ENCODE assay signal across 8 cellular contexts in the genomic region with DNA sequence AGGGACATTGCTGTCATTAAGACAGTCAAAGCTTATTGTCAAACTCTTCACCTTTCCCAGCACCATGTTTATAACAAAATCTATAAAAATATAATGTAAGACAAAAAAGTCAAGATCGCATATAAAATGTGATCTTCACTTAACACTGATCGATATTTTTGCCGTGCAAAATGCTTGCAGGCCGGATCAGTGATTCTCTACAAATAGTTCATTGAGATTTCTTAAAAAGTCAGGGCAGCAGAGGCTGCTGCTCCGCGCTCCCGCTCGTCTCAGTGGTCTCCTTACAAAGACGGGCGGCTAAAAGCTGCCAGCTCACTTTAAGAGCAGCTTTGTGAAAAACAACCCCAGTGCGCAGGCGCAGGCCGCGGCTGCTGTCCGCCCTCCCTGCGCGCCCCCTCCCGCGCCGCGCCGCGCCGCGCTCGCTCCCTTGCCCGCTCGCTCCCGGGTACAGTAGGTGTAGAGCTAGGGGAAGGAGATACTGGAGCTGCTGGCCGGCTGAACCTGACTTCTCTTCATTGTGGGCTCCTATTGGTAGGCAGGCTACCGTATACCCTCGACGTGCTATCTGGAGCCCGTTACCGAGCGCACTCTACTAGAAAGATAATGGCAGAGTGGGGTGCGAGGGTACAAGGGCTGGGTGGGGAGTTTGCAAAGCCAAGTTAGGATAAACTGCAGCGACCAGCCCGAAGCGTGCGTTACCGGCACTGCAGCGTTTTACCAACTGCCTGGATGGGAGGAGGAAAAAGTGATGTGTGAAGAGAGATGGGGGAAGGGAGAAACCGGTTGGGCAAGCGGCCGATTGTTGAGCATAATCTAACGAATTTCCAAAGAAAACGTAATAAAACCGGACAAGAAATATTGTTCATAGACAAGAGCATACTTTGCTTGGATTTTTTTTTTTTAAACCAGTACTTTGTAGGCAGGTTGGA. TPM values are rescaled to one million over a fixed set of nuclear protein-coding genes. Genes with fewer than 3 reads are reported as not detected.
A peak's percentile ranks its signal among the peaks of the same experiment; 100 is the strongest.
DNase-seq lines count a peak whose midpoint lies in the region; ATAC-seq and TF ChIP-seq lines count a peak whose summit lies in the region.

A gene with protein sequence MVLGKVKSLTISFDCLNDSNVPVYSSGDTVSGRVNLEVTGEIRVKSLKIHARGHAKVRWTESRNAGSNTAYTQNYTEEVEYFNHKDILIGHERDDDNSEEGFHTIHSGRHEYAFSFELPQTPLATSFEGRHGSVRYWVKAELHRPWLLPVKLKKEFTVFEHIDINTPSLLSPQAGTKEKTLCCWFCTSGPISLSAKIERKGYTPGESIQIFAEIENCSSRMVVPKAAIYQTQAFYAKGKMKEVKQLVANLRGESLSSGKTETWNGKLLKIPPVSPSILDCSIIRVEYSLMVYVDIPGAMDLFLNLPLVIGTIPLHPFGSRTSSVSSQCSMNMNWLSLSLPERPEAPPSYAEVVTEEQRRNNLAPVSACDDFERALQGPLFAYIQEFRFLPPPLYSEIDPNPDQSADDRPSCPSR (minus strand): TSS at position 291 of the 929 bp plus-strand sequence. CDS start 225 bp downstream, at position 66.

- TF ChIP-seq POLR2A in IMR-90 (IDR thresholded peaks at IDR 0.05; ENCODE audit: low read depth, low read length): peak; percentile 100

- peak within 1 kb of the TSS; percentile 94 for H3K23ac ChIP-seq in IMR-90 (ENCODE audit: low read depth, low read length)

- H3K36me3 ChIP-seq in IMR-90 (ENCODE audit: control insufficient read depth, insufficient read depth, low read length): no peaks in the 10 kb centered on the region; the same call in 1 of the 2 replicates
- peaks cover under 1% of the 10 kb centered on the region; the same call in 1 of the 2 replicates for H3K36me3 ChIP-seq in PC-3 (ENCODE audit: low read depth, low read length)

- H3K9me1 ChIP-seq in IMR-90 (ENCODE audit: insufficient read depth, low read length): no peaks in the 10 kb centered on the region

- H2AK5ac ChIP-seq in IMR-90 (ENCODE audit: low read depth, low read length): peak within 1 kb of the TSS; percentile 55

- H3K4me3 ChIP-seq in IMR-90 (ENCODE audit: insufficient read depth, low read depth, low read length) (peak within 1 kb of the TSS; percentile 71), PC-3 (ENCODE audit: low read length) (peak within 1 kb of the TSS; percentile 85)

- H3K56ac ChIP-seq in IMR-90 (ENCODE audit: extremely low read depth, insufficient read depth, low read length): peak within 1 kb of the TSS; percentile 97

- dilution Hi-C loops in IMR-90 (cut with HindIII; ENCODE audit: low sequenced_read_pairs, unreplicated experiment): no loop called here

- no peaks in the 10 kb centered on the region for H3K9me2 ChIP-seq in PC-3 (replicated peaks; ENCODE audit: low read length)

- peak within 1 kb of the TSS; percentile 90 for H2BK5ac ChIP-seq in IMR-90 (ENCODE audit: low read depth, low read length, poor library complexity, severe bottlenecking)

- in situ Hi-C loops in IMR-90 (cut with MboI; ENCODE audit: low sequenced_read_pairs): no loop called here

- no peak for TF ChIP-seq RAD21 in IMR-90 (IDR thresholded peaks at IDR 0.05; ENCODE audit: low read length)

- peak; percentile 53 for ATAC-seq in GM21529 (IDR thresholded peaks at IDR 0.05; ENCODE audit: unreplicated experiment)
- peak; percentile 63 for ATAC-seq in IMR-90 (ENCODE audit: low read depth)
- peak; percentile 48 for ATAC-seq in PC-3

- DNase-seq in DMS114 treated with DMSO at 0.1 percent for 48 hours (lab: John Stamatoyannopoulos, UW; ENCODE audit: unreplicated experiment) (peak; percentile 93), IMR-90 (peak; percentile 94), PC-3 (peak; percentile 98), activated T-cell treated with anti-CD3 and anti-CD28 coated beads for 48 hours (ENCODE audit: low read depth) (peak; percentile 95), epithelial cell of prostate (ENCODE audit: low read depth, low spot score) (peak; percentile 71), mucosa of gallbladder (ENCODE audit: low spot score) (peak; percentile 97)
- DNase-seq in stimulated activated CD8-positive, alpha-beta memory T cell treated with anti-CD3 and anti-CD28 coated beads, Interleukin-4, amount 100 ng/mL, for 24 hours (ENCODE audit: low read depth): peak; percentile 95

- H3K27ac ChIP-seq in IMR-90 (ENCODE audit: insufficient read depth, low read length): peak within 1 kb of the TSS; percentile 84
- peak within 1 kb of the TSS; percentile 90 for H3K27ac ChIP-seq in PC-3 (ENCODE audit: low read length)
- peak within 1 kb of the TSS; percentile 99 for H3K27ac ChIP-seq in epithelial cell of prostate

- TF ChIP-seq CTCF in IMR-90 (conservative IDR thresholded peaks at IDR 0.05; ENCODE audit: low read depth, low read length) (no peak), PC-3 (conservative IDR thresholded peaks at IDR 0.05; ENCODE audit: low read depth, low read length) (no peak)

- H3K4ac ChIP-seq in IMR-90 (ENCODE audit: low read depth, low read length): peak within 1 kb of the TSS; percentile 85

- CTCF ChIA-PET in IMR-90 (lab: Yijun Ruan, JAX): interaction anchor here (1.0 to 4.1 kb wide), 10 partner anchors 23 to 451 kb away, joined by 4 to 38 read pairs (median 8); no protein-coding TSS in a partner anchor
- CTCF ChIA-PET in PC-3 (lab: Charles Lee): interaction anchor here (0.5 to 1.4 kb wide), 3 partner anchors 36 to 255 kb away, joined by 3 to 9 read pairs (median 6); no protein-coding TSS in a partner anchor

- H4K5ac ChIP-seq in IMR-90 (ENCODE audit: low read depth, low read length): peak within 1 kb of the TSS; percentile 73

- H3F3A ChIP-seq in PC-3 (ENCODE audit: low read length, unreplicated experiment): peaks cover 15% of the 10 kb centered on the region

- H3K4me1 ChIP-seq in IMR-90 (ENCODE audit: control insufficient read depth, insufficient read depth, low read length) (no peaks in the 10 kb centered on the region), PC-3 (ENCODE audit: insufficient read depth, low read length) (peaks cover 15% of the 10 kb centered on the region)

- POLR2A ChIA-PET in IMR-90 (lab: Charles Lee; ENCODE audit: unreplicated experiment) (interaction anchor here (0.6 to 1.8 kb wide), 10 partner anchors 23 to 461 kb away, joined by 3 to 18 read pairs (median 5); no protein-coding TSS in a partner anchor), PC-3 (lab: Charles Lee; ENCODE audit: unreplicated experiment) (interaction anchor here (0.6 to 1.9 kb wide), 17 partner anchors 11 to 1799 kb away, joined by 3 to 49 read pairs (median 4); no protein-coding TSS in a partner anchor)

- peak within 1 kb of the TSS; percentile 22; the same call in 2 of the 3 replicates for H2BK15ac ChIP-seq in IMR-90 (ENCODE audit: low read depth, low read length)

- H4K91ac ChIP-seq in IMR-90 (ENCODE audit: insufficient read depth, low read depth, low read length): peak within 1 kb of the TSS; percentile 79

- H3K18ac ChIP-seq in IMR-90 (ENCODE audit: low read depth, low read length): peak within 1 kb of the TSS; percentile 56

- peaks cover 44% of the 10 kb centered on the region for H3K79me2 ChIP-seq in PC-3 (ENCODE audit: low read length)

- 0% methylated on average over 8 of the region's 49 CpGs; no CpG with 5 or more reads in 1 of the 2 experiments for WGBS in IMR-90 (ENCODE audit: extremely low coverage in 2 of 2, insufficient read length in 1 of 2), 2 experiments

- H2AK9ac ChIP-seq in IMR-90 (replicated peaks; ENCODE audit: low read depth, low read length, poor library complexity): peak within 1 kb of the TSS; percentile 70

- H4K20me1 ChIP-seq in IMR-90 (ENCODE audit: insufficient read depth, low read length): peaks cover 9% of the 10 kb centered on the region
- no peaks in the 10 kb centered on the region for H4K20me1 ChIP-seq in PC-3 (ENCODE audit: low read length)

- peak within 1 kb of the TSS; percentile 95 for H3K4me2 ChIP-seq in IMR-90 (ENCODE audit: low read depth, low read length)
- peak within 1 kb of the TSS; percentile 84 for H3K4me2 ChIP-seq in PC-3 (ENCODE audit: low read length)

- H3K9me3 ChIP-seq in IMR-90 (ENCODE audit: control insufficient read depth, insufficient read depth, low read length) (no peaks in the 10 kb centered on the region), PC-3 (ENCODE audit: low read length) (no peaks in the 10 kb centered on the region)

- H2BK20ac ChIP-seq in IMR-90 (ENCODE audit: low read depth, low read length): peak within 1 kb of the TSS; percentile 50; the same call in 1 of the 2 replicates

- peak within 1 kb of the TSS; percentile 59 for H2BK120ac ChIP-seq in IMR-90 (ENCODE audit: low read depth, low read length)

- BruUV-seq in IMR-90 (replicated peaks; lab: Mats Ljungman, UMichigan) (no TSS peak), PC-3 (replicated peaks; lab: Mats Ljungman, UMichigan) (no TSS peak)

- intact Hi-C loops in IMR-90 (cut with micrococcal nuclease): loop anchor here (1.0 to 5.0 kb wide), 4 partner anchors 34 to 517 kb away; no protein-coding TSS in a partner anchor
- intact Hi-C loops in PC-3 (cut with micrococcal nuclease): loop anchor here (1.0 kb wide), 1 partner anchor 103 kb away; no protein-coding TSS in a partner anchor

- H2AFZ ChIP-seq in IMR-90 (replicated peaks; ENCODE audit: low read length, poor library complexity) (peak within 1 kb of the TSS; percentile 92), PC-3 (ENCODE audit: low read length) (peak within 1 kb of the TSS; percentile 79)

- H4K8ac ChIP-seq in IMR-90 (ENCODE audit: low read depth in 2 of 2, low read length in 2 of 2): peak within 1 kb of the TSS; percentile 72 to 90

- peak within 1 kb of the TSS; percentile 95 for H3K14ac ChIP-seq in IMR-90 (replicated peaks; ENCODE audit: low read depth, low read length)

- H3K27me3 ChIP-seq in IMR-90 (ENCODE audit: control insufficient read depth, insufficient read depth, low read length): no peaks in the 10 kb centered on the region
- no peaks in the 10 kb centered on the region for H3K27me3 ChIP-seq in PC-3 (ENCODE audit: low read length)

- peaks cover 0 to 4% of the 10 kb centered on the region in 2 experiments; a peak in 1 of 4 replicates for H3K79me1 ChIP-seq in IMR-90 (ENCODE audit: low read depth in 1 of 2, low read length in 2 of 2)

- peak within 1 kb of the TSS; percentile 81 for H3K9ac ChIP-seq in IMR-90 (ENCODE audit: low read depth, low read length)
- peak within 1 kb of the TSS; percentile 92 for H3K9ac ChIP-seq in PC-3 (ENCODE audit: low read length)

TF ChIP-seq in IMR-90, 13 proteins besides CTCF, POLR2A, EP300 and RAD21 (continues in another document):
- no peak for TF ChIP-seq MAFK (IDR thresholded peaks at IDR 0.05; ENCODE audit: low read depth, low read length)
- TF ChIP-seq FOS (IDR thresholded peaks at IDR 0.05; ENCODE audit: low read depth, low read length): no peak
- no peak for TF ChIP-seq RCOR1 (IDR thresholded peaks at IDR 0.05; ENCODE audit: insufficient replicate concordance, low read length)
- TF ChIP-seq CEBPB (IDR thresholded peaks at IDR 0.05; ENCODE audit: low read depth, low read length): peak; percentile 63; the same call in 1 of the 2 replicates
- no peak for TF ChIP-seq NFE2L2 (IDR thresholded peaks at IDR 0.05; ENCODE audit: low read depth, low read length)
- TF ChIP-seq CHD1 (IDR thresholded peaks at IDR 0.05; ENCODE audit: low read depth, low read length): no peak

RNA-seq across cellular contexts. Expression of the gene that starts here (rescaled TPM):
- total RNA-seq in IMR-90 (2012; rRNA removed) (82.2 and 86.7 TPM in 2 replicates), PC-3 (2014; rRNA removed) (39.5 and 40.3 TPM in 2 replicates), mucosa of gallbladder (69.7 TPM)
- 4.8 and 19.3 TPM in 2 replicates for polyA plus RNA-seq in IMR-90 (2012; rRNA removed)
- 1.5 and 2.1 TPM in 2 replicates for polyA plus RNA-seq in IMR-90 (2012; cell fraction: cytosol; rRNA removed)
- 2.7 and 46.8 TPM in 2 replicates for polyA plus RNA-seq in IMR-90 (2012; cell fraction: nucleus; rRNA removed; ENCODE audit: low replicate concordance)

Comparison
In these comparisons a context has a peak if more than half of its experiments do, and no peak if none do; other contexts are left out.
1. Peak in every context shown above with its lines: DNase-seq, ATAC-seq, H3K4me3 ChIP-seq and H3K27ac ChIP-seq.